ENCODE assay signal across 7 cellular contexts in genomic region chr13:108217307-108218043, GRCh38. TPM values are rescaled to one million over a fixed set of nuclear protein-coding genes. Genes with fewer than 3 reads are reported as not detected.
DNase-seq lines count a peak whose midpoint lies in the region; ATAC-seq and TF ChIP-seq lines count a peak whose summit lies in the region.
"Not testable (repeated sequence)": the region's sequence is repeated elsewhere in the genome, so short reads cannot be mapped to it uniquely, and the experiment has no call there.

No MANE protein-coding gene starts in this region.

- not testable (repeated sequence) for H3K27me3 Mint-ChIP-seq in activated CD8-positive, alpha-beta T cell treated with anti-CD3 and anti-CD28 coated beads for 36 hours; central memory CD8-positive, alpha-beta T cell

- TF ChIP-seq POLR2A in heart left ventricle (IDR thresholded peaks at IDR 0.05) = not testable (repeated sequence)

- peak overlapping the region; percentile 87 for H3K4me3 Mint-ChIP-seq in activated CD8-positive, alpha-beta T cell treated with anti-CD3 and anti-CD28 coated beads for 36 hours
- peak overlapping the region; percentile 99 for H3K4me3 Mint-ChIP-seq in central memory CD8-positive, alpha-beta T cell

- peak overlapping the region; percentile 95 for H3K27ac Mint-ChIP-seq in activated CD8-positive, alpha-beta T cell treated with anti-CD3 and anti-CD28 coated beads for 36 hours
- H3K27ac Mint-ChIP-seq in central memory CD8-positive, alpha-beta T cell (ENCODE audit: low read depth) = peak overlapping the region; percentile 98

- H3K9me3 Mint-ChIP-seq in activated CD8-positive, alpha-beta T cell treated with anti-CD3 and anti-CD28 coated beads for 36 hours; central memory CD8-positive, alpha-beta T cell: not testable (repeated sequence)

- DNase-seq in NCI-H69 (lab: John Stamatoyannopoulos, UW) (peak; percentile 70), heart left ventricle (peak in 1 of 5 donors; percentile 24), mucosa of descending colon (peak; percentile 10 to 48 (median 37))
- DNase-seq in activated CD8-positive, alpha-beta T cell treated with anti-CD3 and anti-CD28 coated beads for 36 hours; central memory CD8-positive, alpha-beta T cell (ENCODE audit: low spot score in 2 of 2): not testable (repeated sequence)

- not testable (repeated sequence) for H3K36me3 ChIP-seq in heart left ventricle; mucosa of descending colon (ENCODE audit: low read depth); skeletal muscle satellite cell (ENCODE audit: insufficient read depth, low read length)

- peak overlapping the region; percentile 99 for H3K9ac ChIP-seq in skeletal muscle satellite cell (ENCODE audit: low read depth, low read length)

- H3K9me3 ChIP-seq in heart left ventricle; mucosa of descending colon; skeletal muscle satellite cell (replicated peaks; ENCODE audit: low read length): not testable (repeated sequence)

- ATAC-seq in activated CD8-positive, alpha-beta T cell treated with anti-CD3 and anti-CD28 coated beads for 36 hours; central memory CD8-positive, alpha-beta T cell (replicated peaks; ENCODE audit: extremely low read depth, poor library complexity, severe bottlenecking); heart left ventricle; mucosa of descending colon: not testable (repeated sequence)

- intact Hi-C loops in activated CD8-positive, alpha-beta T cell treated with anti-CD3 and anti-CD28 coated beads for 36 hours (cut with micrococcal nuclease); heart left ventricle (cut with DNase I); mucosa of descending colon (cut with DNase I, micrococcal nuclease): not testable (repeated sequence)

- peak overlapping the region; percentile 76 to 94 (median 90) for H3K27ac ChIP-seq in heart left ventricle

- H3K27me3 ChIP-seq in heart left ventricle; skeletal muscle satellite cell (ENCODE audit: control insufficient read depth, insufficient read depth, low read length): not testable (repeated sequence)

- peak overlapping the region; percentile 95 for H3K4me2 ChIP-seq in skeletal muscle satellite cell (ENCODE audit: low read length)

- peak overlapping the region; percentile 96 for H3K4me3 ChIP-seq in GM12875 (ENCODE audit: low read depth, low read length)
- H3K4me3 ChIP-seq in heart left ventricle = peak overlapping the region; percentile 72 to 100 (median 94)
- H3K4me3 ChIP-seq in mucosa of descending colon = peak overlapping the region; percentile 98
- peak overlapping the region; percentile 99 for H3K4me3 ChIP-seq in skeletal muscle satellite cell (ENCODE audit: low read length)

- TF ChIP-seq CTCF in GM12875 (IDR thresholded peaks at IDR 0.05; ENCODE audit: borderline replicate concordance, insufficient read depth, low read depth, low read length); activated CD8-positive, alpha-beta T cell treated with anti-CD3 and anti-CD28 coated beads for 36 hours (IDR thresholded peaks at IDR 0.05); heart left ventricle (IDR thresholded peaks at IDR 0.05); mucosa of descending colon (IDR thresholded peaks at IDR 0.05): not testable (repeated sequence)

- CTCF ChIA-PET in activated CD8-positive, alpha-beta T cell treated with anti-CD3 and anti-CD28 coated beads for 36 hours (lab: Charles Lee) = interaction anchor here (1.0 kb wide), 1 partner anchor 11 kb away, joined by 3 read pairs; no protein-coding TSS in a partner anchor

- peaks cover 46% of the 10 kb centered on the region for H3K4me1 Mint-ChIP-seq in activated CD8-positive, alpha-beta T cell treated with anti-CD3 and anti-CD28 coated beads for 36 hours (ENCODE audit: low read depth)
- H3K4me1 Mint-ChIP-seq in central memory CD8-positive, alpha-beta T cell = peaks cover 31% of the 10 kb centered on the region

- WGBS in heart left ventricle, 4 donors = 71 to 75% (median 73%) methylated on average over 27 of the region's 27 CpGs

- H3K4me1 ChIP-seq in heart left ventricle (peaks cover 6 to 62% (median 37%) of the 10 kb centered on the region in 12 donors), mucosa of descending colon (ENCODE audit: low read depth) (peaks cover 34% of the 10 kb centered on the region), skeletal muscle satellite cell (ENCODE audit: control insufficient read depth, insufficient read depth, low read length) (peaks cover 29% of the 10 kb centered on the region)

- peaks cover 10% of the 10 kb centered on the region for H3K36me3 Mint-ChIP-seq in activated CD8-positive, alpha-beta T cell treated with anti-CD3 and anti-CD28 coated beads for 36 hours (ENCODE audit: low read depth)
- H3K36me3 Mint-ChIP-seq in central memory CD8-positive, alpha-beta T cell (ENCODE audit: insufficient read depth) = peaks cover 24% of the 10 kb centered on the region

- POLR2A ChIA-PET in activated CD8-positive, alpha-beta T cell treated with anti-CD3 and anti-CD28 coated beads for 36 hours (lab: Charles Lee) = not testable (repeated sequence)

RNA-seq across cellular contexts. Expression of gene ABHD13, which starts 0.7 kb away (rescaled TPM):
- total RNA-seq in activated CD8-positive, alpha-beta T cell treated with anti-CD3 and anti-CD28 coated beads for 36 hours = 1 to 10 TPM; 3.8 to 4.1 TPM
- total RNA-seq in heart left ventricle (1 to 10 TPM; 4.4 to 6.6 (median 4.9) TPM), mucosa of descending colon (10 to 100 TPM in 1 of 3 donors, 1 to 10 TPM in 2; 8.4 to 10.3 (median 9.4) TPM)
- polyA plus RNA-seq in heart left ventricle = 1 to 10 TPM; 2.4 to 5.9 TPM
- 4.8 and 5.1 TPM in 2 replicates for total RNA-seq in skeletal muscle satellite cell (2012; rRNA removed)

RNA-seq across cellular contexts. Expression of gene LIG4, which starts 2.1 kb away (rescaled TPM):
- total RNA-seq in activated CD8-positive, alpha-beta T cell treated with anti-CD3 and anti-CD28 coated beads for 36 hours = 1 to 10 TPM; 5.7 to 6.1 TPM
- total RNA-seq in heart left ventricle (10 to 100 TPM in 4 of 9 donors, 1 to 10 TPM in 5; 7.1 to 13.2 (median 9.2) TPM), mucosa of descending colon (10 to 100 TPM; 10.4 to 11.7 (median 10.8) TPM)
- polyA plus RNA-seq in heart left ventricle = 1 to 10 TPM; 6.4 to 9.2 TPM
- total RNA-seq in skeletal muscle satellite cell (2012; rRNA removed) = 7.2 and 8.9 TPM in 2 replicates

RNA-seq across cellular contexts. Expression of gene TNFSF13B, which starts 52.0 kb away (rescaled TPM):
- 1 to 10 TPM; 2.8 to 4.4 TPM for total RNA-seq in activated CD8-positive, alpha-beta T cell treated with anti-CD3 and anti-CD28 coated beads for 36 hours
- total RNA-seq in heart left ventricle = 10 to 100 TPM in 2 of 9 donors, 1 to 10 TPM in 5, under 1 TPM in 2; 0.81 to 26.9 (median 1.0) TPM
- under 1 TPM; 0.55 to 0.76 TPM for polyA plus RNA-seq in heart left ventricle
- total RNA-seq in mucosa of descending colon = 1 to 10 TPM; 2.0 to 5.6 (median 3.5) TPM
- 3.1 and 6.3 TPM in 2 replicates for total RNA-seq in skeletal muscle satellite cell (2012; rRNA removed)
